Comparison of ENCODE assay signal across 13 cellular contexts in the genomic region with DNA sequence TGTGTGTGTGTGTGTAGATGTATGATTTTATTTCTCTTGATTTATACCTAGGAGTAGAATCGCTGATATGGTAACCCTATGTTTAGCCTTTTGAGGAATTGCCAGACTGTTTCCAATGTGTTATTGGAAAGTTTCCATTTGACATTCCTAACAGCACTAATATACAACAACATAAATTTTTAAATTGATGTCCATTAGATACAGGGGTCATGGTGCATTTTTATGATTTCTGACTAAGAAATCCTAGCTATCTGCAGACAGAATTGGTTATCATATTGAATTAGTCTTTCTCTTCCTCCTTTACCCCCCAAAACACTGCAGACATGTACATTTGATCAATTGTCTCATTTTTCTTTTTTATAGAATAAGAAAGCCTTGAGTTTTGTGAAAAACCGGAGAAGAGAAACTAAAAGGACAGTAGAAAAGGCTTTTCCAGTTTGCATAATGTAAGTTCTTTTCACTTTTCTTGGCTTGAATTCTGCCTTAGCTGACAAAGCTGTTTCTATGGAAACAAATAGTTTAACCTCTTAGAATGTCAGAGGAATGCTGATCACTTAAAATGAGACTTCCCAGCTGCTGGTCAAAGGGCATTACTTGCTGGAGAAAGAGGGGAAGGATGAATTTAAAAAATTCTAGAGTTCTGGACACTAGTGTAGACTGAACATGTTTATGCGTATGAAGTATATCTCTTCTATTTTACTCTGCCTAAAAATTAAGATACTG. TPM values are rescaled to one million over a fixed set of nuclear protein-coding genes. Genes with fewer than 3 reads are reported as not detected.
A peak's percentile ranks its signal among the peaks of the same experiment; 100 is the strongest.
DNase-seq lines count a peak whose midpoint lies in the region; FAIRE-seq and TF ChIP-seq lines count a peak whose summit lies in the region.
"Had no signal": no experiment of that assay in that cellular context is flagged by ENCODE, and none has a peak within 500 bp of the region (broad histone marks: within the 10 kb centered on the region; RNA-seq: fewer than 3 reads in every experiment).

No MANE protein-coding gene starts in this region.

- H3K79me2 ChIP-seq in astrocyte (ENCODE audit: insufficient read depth, low read length) = peaks cover 83% of the 10 kb centered on the region

- intact Hi-C loops in Caco-2 (cut with micrococcal nuclease; ENCODE audit: unreplicated experiment) = loop anchor here (1.0 kb wide), 1 partner anchor 28 kb away; a partner anchor contains a TSS
- intact Hi-C loops in activated CD4-positive, alpha-beta memory T cell treated with anti-CD3 and anti-CD28 coated beads for 36 hours (cut with micrococcal nuclease) = no loop called here

- H3K4me3 ChIP-seq in Caco-2 (ENCODE audit: low read depth, low read length) (no peak overlapping the region), astrocyte (ENCODE audit: insufficient read depth, low read depth, low read length) (no peak overlapping the region), right atrium auricular region (peak overlapping the region in 1 of 2 donors; percentile 5)
- H3K4me3 ChIP-seq: tibial artery had no signal

- peak overlapping the region; percentile 23 for H3K9ac ChIP-seq in astrocyte (ENCODE audit: low read length)

- CTCF ChIA-PET in Caco-2 (lab: Charles Lee) (interaction anchor here (1.5 kb wide), 1 partner anchor 17 kb away, joined by 7 read pairs; no protein-coding TSS in a partner anchor), RWPE1 (lab: Yijun Ruan, JAX) (no interaction called here)
- CTCF ChIA-PET in activated CD4-positive, alpha-beta memory T cell treated with anti-CD3 and anti-CD28 coated beads for 36 hours (lab: Charles Lee) = interaction anchor here (0.6 to 1.4 kb wide), 2 partner anchors 16 to 1369 kb away, joined by 3 to 8 read pairs; no protein-coding TSS in a partner anchor

- H3K9me3 ChIP-seq in Caco-2 (no peaks in the 10 kb centered on the region), astrocyte (ENCODE audit: insufficient read depth, low read depth, low read length) (no peaks in the 10 kb centered on the region), right atrium auricular region (no peaks in the 10 kb centered on the region)
- H3K9me3 ChIP-seq: adrenal gland, tibial artery had no signal

- no peak for TF ChIP-seq CTCF in Caco-2 (IDR thresholded peaks at IDR 0.05; ENCODE audit: insufficient read depth in 1 of 2, low read depth in 1 of 2, low read length in 1 of 2, severe bottlenecking in 1 of 2, unreplicated experiment in 1 of 2)
- TF ChIP-seq CTCF in astrocyte (IDR thresholded peaks at IDR 0.05; ENCODE audit: insufficient read depth, low read depth, low read length) = no peak
- no peak for TF ChIP-seq CTCF in right atrium auricular region (IDR thresholded peaks at IDR 0.05)
- TF ChIP-seq CTCF in RWPE1 (conservative IDR thresholded peaks at IDR 0.05; ENCODE audit: low read depth) = no peak

- peaks cover 70% of the 10 kb centered on the region for H4K20me1 ChIP-seq in astrocyte (ENCODE audit: insufficient read depth, low read length)

- H3K27ac ChIP-seq in astrocyte (ENCODE audit: low read depth, low read length) (peak overlapping the region; percentile 11), right atrium auricular region (peak overlapping the region; percentile 27 to 42), RWPE1 (no peak overlapping the region)

- peaks cover 49% of the 10 kb centered on the region for H3K4me1 ChIP-seq in Caco-2
- H3K4me1 ChIP-seq in astrocyte (ENCODE audit: insufficient read depth, low read length) = peaks cover 21% of the 10 kb centered on the region
- H3K4me1 ChIP-seq in right atrium auricular region = peaks cover 0 to 45% of the 10 kb centered on the region in 2 donors

- H3K36me3 Mint-ChIP-seq in Caco-2 (ENCODE audit: insufficient read depth, unreplicated experiment) (peaks cover 31% of the 10 kb centered on the region), astrocyte (ENCODE audit: low read depth, unreplicated experiment) (peaks cover 8% of the 10 kb centered on the region)
- H3K36me3 Mint-ChIP-seq in activated CD4-positive, alpha-beta memory T cell treated with anti-CD3 and anti-CD28 coated beads for 36 hours = peaks cover 25% of the 10 kb centered on the region

- no peak overlapping the region for H2AFZ ChIP-seq in astrocyte (ENCODE audit: low read depth, low read length)

- peak overlapping the region; percentile 66 for H3K4me2 ChIP-seq in astrocyte (ENCODE audit: low read length)

- H3K4me1 Mint-ChIP-seq in Caco-2 (ENCODE audit: low read depth, unreplicated experiment) (peaks cover 49% of the 10 kb centered on the region), astrocyte (ENCODE audit: low read depth, unreplicated experiment) (peaks cover 38% of the 10 kb centered on the region)
- peaks cover 12% of the 10 kb centered on the region for H3K4me1 Mint-ChIP-seq in activated CD4-positive, alpha-beta memory T cell treated with anti-CD3 and anti-CD28 coated beads for 36 hours (ENCODE audit: low read depth)

- H3K27me3 ChIP-seq in Caco-2 (replicated peaks; ENCODE audit: control insufficient read depth, insufficient read depth, low read length) (no peaks in the 10 kb centered on the region), astrocyte (ENCODE audit: insufficient read depth, low read length) (no peaks in the 10 kb centered on the region), right atrium auricular region (no peaks in the 10 kb centered on the region)
- H3K27me3 ChIP-seq: adrenal gland, tibial artery had no signal

- POLR2A ChIA-PET in Caco-2 (lab: Charles Lee) (no interaction called here), RWPE1 (lab: Yijun Ruan, JAX; ENCODE audit: low non-redundant PET) (interaction anchor here (0.7 kb wide), 1 partner anchor 1720 kb away, joined by 5 read pairs; no protein-coding TSS in a partner anchor)
- POLR2A ChIA-PET in activated CD4-positive, alpha-beta memory T cell treated with anti-CD3 and anti-CD28 coated beads for 36 hours (lab: Charles Lee) = no interaction called here

- H3K36me3 ChIP-seq in Caco-2 (ENCODE audit: control insufficient read depth, insufficient read depth, low read length) = peaks cover 2% of the 10 kb centered on the region
- H3K36me3 ChIP-seq in astrocyte (ENCODE audit: insufficient read depth, low read length) = no peaks in the 10 kb centered on the region
- no peaks in the 10 kb centered on the region for H3K36me3 ChIP-seq in right atrium auricular region
- H3K36me3 ChIP-seq: adrenal gland, tibial artery had no signal

- H3K27ac Mint-ChIP-seq in Caco-2 (ENCODE audit: unreplicated experiment) (peak overlapping the region; percentile 89), astrocyte (ENCODE audit: unreplicated experiment) (peak overlapping the region; percentile 87)
- no peak overlapping the region for H3K27ac Mint-ChIP-seq in activated CD4-positive, alpha-beta memory T cell treated with anti-CD3 and anti-CD28 coated beads for 36 hours
- H3K27ac Mint-ChIP-seq: T-cell had no signal

- no TSS peak for BruUV-seq in Caco-2 (replicated peaks; lab: Mats Ljungman, UMichigan)

- no peaks in the 10 kb centered on the region for H3K9me3 Mint-ChIP-seq in Caco-2 (ENCODE audit: unreplicated experiment)
- no peaks in the 10 kb centered on the region for H3K9me3 Mint-ChIP-seq in astrocyte (ENCODE audit: unreplicated experiment)
- peaks cover 5% of the 10 kb centered on the region for H3K9me3 Mint-ChIP-seq in activated CD4-positive, alpha-beta memory T cell treated with anti-CD3 and anti-CD28 coated beads for 36 hours
- H3K9me3 Mint-ChIP-seq: T-cell had no signal

- H3K27me3 Mint-ChIP-seq in Caco-2 (ENCODE audit: insufficient read depth, unreplicated experiment) (no peaks in the 10 kb centered on the region), astrocyte (ENCODE audit: low read depth, unreplicated experiment) (no peaks in the 10 kb centered on the region)
- no peaks in the 10 kb centered on the region for H3K27me3 Mint-ChIP-seq in activated CD4-positive, alpha-beta memory T cell treated with anti-CD3 and anti-CD28 coated beads for 36 hours
- H3K27me3 Mint-ChIP-seq: T-cell had no signal

- peak in 1 of 2 experiments; percentile 37 for DNase-seq in Caco-2
- DNase-seq in astrocyte (ENCODE audit: low read depth) = peak; percentile 80
- DNase-seq in right atrium auricular region (ENCODE audit: low spot score) = no peak
- DNase-seq in pons (ENCODE audit: low spot score) = peak; percentile 70
- no peak for DNase-seq in RWPE1 (ENCODE audit: low spot score)
- DNase-seq in NCI-H146 (lab: John Stamatoyannopoulos, UW) = no peak
- DNase-seq in activated gamma-delta T cell treated with Interleukin-2 at 50 U/mL for 16 hours = no peak
- no peak for DNase-seq in activated CD4-positive, alpha-beta memory T cell treated with anti-CD3 and anti-CD28 coated beads for 36 hours
- DNase-seq: DMS79 treated with DMSO at 0.1 percent for 48 hours, occipital lobe, T-cell, tibial artery had no signal

- peak; percentile 74 for FAIRE-seq in astrocyte (lab: Jason Lieb, UNC)

- H3K4me3 Mint-ChIP-seq in Caco-2 (ENCODE audit: unreplicated experiment) = peak overlapping the region; percentile 18
- H3K4me3 Mint-ChIP-seq in astrocyte (ENCODE audit: unreplicated experiment) = peak overlapping the region; percentile 62
- no peak overlapping the region for H3K4me3 Mint-ChIP-seq in activated CD4-positive, alpha-beta memory T cell treated with anti-CD3 and anti-CD28 coated beads for 36 hours
- H3K4me3 Mint-ChIP-seq: T-cell had no signal

RNA-seq across cellular contexts. Expression of a gene that starts 28.3 kb away (rescaled TPM):
- total RNA-seq in Caco-2 (2022) (42.8 and 47.1 TPM in 2 replicates), astrocyte (33.8 and 46.0 TPM in 2 replicates), right atrium auricular region (10 to 100 TPM; 10.3 to 10.7 TPM)
- 1 to 10 TPM; 8.1 to 9.7 TPM for total RNA-seq in activated CD4-positive, alpha-beta memory T cell treated with anti-CD3 and anti-CD28 coated beads for 36 hours

Comparison
In these comparisons a context has a peak if more than half of its experiments do, and no peak if none do; other contexts are left out.
1. DNase-seq: peak in astrocyte (single experiment) and pons (single experiment); none in right atrium auricular region (single experiment), RWPE1 (single experiment), NCI-H146 (single experiment), activated gamma-delta T cell treated with Interleukin-2 at 50 U/mL for 16 hours (single experiment) and activated CD4-positive, alpha-beta memory T cell treated with anti-CD3 and anti-CD28 coated beads for 36 hours (single experiment).